Comparison of ENCODE assay signal across 9 cellular contexts in genomic region chr1:65812065-65812464, GRCh38. TPM values are rescaled to one million over a fixed set of nuclear protein-coding genes. Genes with fewer than 3 reads are reported as not detected.
DNase-seq lines count a peak whose midpoint lies in the region; ATAC-seq and TF ChIP-seq lines count a peak whose summit lies in the region.
"Had no signal": no experiment of that assay in that cellular context is flagged by ENCODE, and none has a peak within 500 bp of the region (broad histone marks: within the 10 kb centered on the region; RNA-seq: fewer than 3 reads in every experiment).

No MANE protein-coding gene starts in this region.

- H4K91ac ChIP-seq in H9 (ENCODE audit: insufficient read length, low read depth, low read length), result no peak overlapping the region

- no peaks in the 10 kb centered on the region for H3K27me3 ChIP-seq in H9 (ENCODE audit: insufficient read depth, low read length)
- H3K27me3 ChIP-seq in MG63, result no peaks in the 10 kb centered on the region
- no peaks in the 10 kb centered on the region for H3K27me3 ChIP-seq in foreskin keratinocyte

- H3K4me2 ChIP-seq in H9 (ENCODE audit: insufficient read depth, insufficient read length, low read length), result no peak overlapping the region

- TF ChIP-seq CTCF in H9 (conservative IDR thresholded peaks at IDR 0.05), result no peak
- no peak for TF ChIP-seq CTCF in foreskin keratinocyte (conservative IDR thresholded peaks at IDR 0.05)

- H3K27ac ChIP-seq in H9 (ENCODE audit: insufficient read length, low read depth, low read length) (no peak overlapping the region), foreskin keratinocyte (no peak overlapping the region)

- H3K36me3 Mint-ChIP-seq in H9 (ENCODE audit: insufficient read depth in 1 of 3, low read depth in 3 of 3), result no peaks in the 10 kb centered on the region
- H3K36me3 Mint-ChIP-seq in activated CD4-positive, alpha-beta T cell treated with anti-CD3 and anti-CD28 coated beads, Interleukin-2, amount 10 ng/mL, durations not matched to agents 7 days and 5 days (ENCODE audit: low read depth), result peaks cover 1% of the 10 kb centered on the region
- H3K36me3 Mint-ChIP-seq: brain had no signal

- POLR2A ChIA-PET in activated CD4-positive, alpha-beta T cell treated with anti-CD3 and anti-CD28 coated beads, Interleukin-2, amount 10 ng/mL, durations not matched to agents 7 days and 5 days (lab: Charles Lee), result interaction anchor here (0.7 kb wide), 2 partner anchors 19 to 418 kb away, joined by 4 read pairs; no protein-coding TSS in a partner anchor

- no peaks in the 10 kb centered on the region for H3K4me1 ChIP-seq in H9 (ENCODE audit: insufficient read depth, low read length)
- H3K4me1 ChIP-seq in foreskin keratinocyte, result no peaks in the 10 kb centered on the region

- H3K4ac ChIP-seq in H9 (ENCODE audit: low read depth, low read length), result no peak overlapping the region

- no peak overlapping the region for H2BK15ac ChIP-seq in H9 (ENCODE audit: low read depth, low read length)

- DNase-seq in NCI-H2081 (lab: John Stamatoyannopoulos, UW), result peak; percentile 39 to 80
- DNase-seq in NCI-H2081 treated with DMSO at 0.1 percent for 48 hours (lab: John Stamatoyannopoulos, UW), result no peak
- DNase-seq in H9, result no peak
- peak; percentile 84 for DNase-seq in MG63
- DNase-seq in activated CD4-positive, alpha-beta T cell treated with anti-CD3 and anti-CD28 coated beads, Interleukin-2, amount 10 ng/mL, durations not matched to agents 7 days and 5 days, result peak; percentile 74
- peak; percentile 14 to 51 for DNase-seq in foreskin keratinocyte
- DNase-seq in stimulated activated CD4-positive, alpha-beta T cell treated with anti-CD3 and anti-CD28 coated beads, Interleukin-12 subunit alpha, Interleukin-12 subunit beta, amount 100 ng/mL, for 48 hours (ENCODE audit: low read depth in 2 of 3, low spot score in 1 of 3), result peak; percentile 43 to 62 (median 52)
- no peak for DNase-seq in OCI-M2 (lab: John Stamatoyannopoulos, UW; ENCODE audit: unreplicated experiment)

- no peak overlapping the region for H2BK5ac ChIP-seq in H9 (ENCODE audit: insufficient read length, low read length)

- H3K9me3 ChIP-seq in H9 (ENCODE audit: control insufficient read depth, low read depth, low read length) (no peaks in the 10 kb centered on the region), MG63 (no peaks in the 10 kb centered on the region)

- H2BK20ac ChIP-seq in H9 (ENCODE audit: low read depth, low read length, poor library complexity, severe bottlenecking), result no peak overlapping the region

- H3K79me2 ChIP-seq in H9 (ENCODE audit: insufficient read depth, low read length), result no peaks in the 10 kb centered on the region

- CTCF ChIA-PET in activated CD4-positive, alpha-beta T cell treated with anti-CD3 and anti-CD28 coated beads, Interleukin-2, amount 10 ng/mL, durations not matched to agents 7 days and 5 days (lab: Charles Lee), result interaction anchor here (0.6 to 1.5 kb wide), 8 partner anchors 17 to 149 kb away, joined by 3 to 5 read pairs (median 3); no protein-coding TSS in a partner anchor

- no peak overlapping the region for H2BK12ac ChIP-seq in H9 (ENCODE audit: insufficient read length, low read depth, low read length)

- H3K14ac ChIP-seq in H9 (ENCODE audit: insufficient read depth, low read length), result no peak overlapping the region

- 0 out of 7 replicates have a peak overlapping the region, but pooled peaks of 1 of the 3 experiments have one; percentile 1 for H3K27ac Mint-ChIP-seq in H9
- H3K27ac Mint-ChIP-seq in activated CD4-positive, alpha-beta T cell treated with anti-CD3 and anti-CD28 coated beads, Interleukin-2, amount 10 ng/mL, durations not matched to agents 7 days and 5 days, result peak overlapping the region; percentile 85
- H3K27ac Mint-ChIP-seq: brain had no signal

- no peak overlapping the region for H2BK120ac ChIP-seq in H9 (ENCODE audit: low read depth, low read length, poor library complexity, severe bottlenecking)

- H2AK5ac ChIP-seq in H9 (ENCODE audit: insufficient read length, low read length), result no peak overlapping the region

- no peaks in the 10 kb centered on the region for H4K20me1 ChIP-seq in H9 (ENCODE audit: control insufficient read depth, insufficient read depth, insufficient read length)

- peaks cover 6 to 7% of the 10 kb centered on the region in 2 experiments for H3K4me1 Mint-ChIP-seq in H9
- peaks cover 19% of the 10 kb centered on the region for H3K4me1 Mint-ChIP-seq in activated CD4-positive, alpha-beta T cell treated with anti-CD3 and anti-CD28 coated beads, Interleukin-2, amount 10 ng/mL, durations not matched to agents 7 days and 5 days

- no peak overlapping the region for H4K8ac ChIP-seq in H9 (replicated peaks; ENCODE audit: insufficient read length, low read depth, low read length)

- H3K23me2 ChIP-seq in H9 (ENCODE audit: insufficient read length, low read depth, low read length, poor library complexity, severe bottlenecking), result no peaks in the 10 kb centered on the region

- H3K79me1 ChIP-seq in H9 (ENCODE audit: insufficient read depth, low read depth, low read length, poor library complexity, severe bottlenecking), result no peaks in the 10 kb centered on the region

- H3T11ph ChIP-seq in H9 (ENCODE audit: low read length), result no peak overlapping the region

- no peak overlapping the region for H3K23ac ChIP-seq in H9 (ENCODE audit: insufficient read length, low read depth, low read length)

- ATAC-seq in foreskin keratinocyte, result peak; percentile 84

- no peaks in the 10 kb centered on the region for H3K36me3 ChIP-seq in MG63

- H3K56ac ChIP-seq in H9 (ENCODE audit: insufficient read length, low read depth, low read length), result no peak overlapping the region

- no peaks in the 10 kb centered on the region for H3K27me3 Mint-ChIP-seq in H9 (ENCODE audit: low read depth)
- peaks cover 21% of the 10 kb centered on the region for H3K27me3 Mint-ChIP-seq in activated CD4-positive, alpha-beta T cell treated with anti-CD3 and anti-CD28 coated beads, Interleukin-2, amount 10 ng/mL, durations not matched to agents 7 days and 5 days
- H3K27me3 Mint-ChIP-seq: brain had no signal

- no peak overlapping the region for H3K4me3 Mint-ChIP-seq in H9
- no peak overlapping the region for H3K4me3 Mint-ChIP-seq in activated CD4-positive, alpha-beta T cell treated with anti-CD3 and anti-CD28 coated beads, Interleukin-2, amount 10 ng/mL, durations not matched to agents 7 days and 5 days

- no CpG with 5 or more reads among the region's 1 CpG for WGBS in H9 (ENCODE audit: extremely low coverage, insufficient read length, low lambda C conversion rate)

- peak overlapping the region; percentile 52 for H2AFZ ChIP-seq in H9 (ENCODE audit: low read length)

- H3K4me3 ChIP-seq in MG63, result peak overlapping the region; percentile 9; the same call in 1 of the 2 replicates

- no peak overlapping the region for H4K5ac ChIP-seq in H9 (ENCODE audit: insufficient read length, low read depth, low read length)

- H3K9me3 Mint-ChIP-seq in H9, result no peaks in the 10 kb centered on the region; a peak in 1 of 5 replicates
- peaks cover 4% of the 10 kb centered on the region for H3K9me3 Mint-ChIP-seq in activated CD4-positive, alpha-beta T cell treated with anti-CD3 and anti-CD28 coated beads, Interleukin-2, amount 10 ng/mL, durations not matched to agents 7 days and 5 days
- H3K9me3 Mint-ChIP-seq: brain had no signal

- no peak overlapping the region for H3K9ac ChIP-seq in H9 (ENCODE audit: extremely low read depth, insufficient read length, low read length)

- H3K18ac ChIP-seq in H9 (ENCODE audit: insufficient read length, low read depth, low read length), result no peak overlapping the region

RNA-seq across cellular contexts. Expression of gene PDE4B, which starts 19.4 kb away (rescaled TPM):
- 18.6 and 19.8 TPM in 2 replicates for total RNA-seq in H9 (2021)
- 1.8 TPM in 2 replicates for total RNA-seq in MG63 (2014; rRNA removed; shearing (Covaris generic); ENCODE audit: low replicate concordance)
- 10 to 100 TPM; 26.5 to 27.7 TPM for total RNA-seq in activated CD4-positive, alpha-beta T cell treated with anti-CD3 and anti-CD28 coated beads, Interleukin-2, amount 10 ng/mL, durations not matched to agents 7 days and 5 days
- not detected in 2 replicates for total RNA-seq in foreskin keratinocyte
- polyA plus RNA-seq in foreskin keratinocyte, result not detected in 2 replicates

Comparison
In these comparisons a context has a peak if more than half of its experiments do, and no peak if none do; other contexts are left out.
1. DNase-seq: peak in NCI-H2081 (2 of 2), MG63 (single experiment), activated CD4-positive, alpha-beta T cell treated with anti-CD3 and anti-CD28 coated beads, Interleukin-2, amount 10 ng/mL, durations not matched to agents 7 days and 5 days (single experiment), foreskin keratinocyte (2 of 2) and stimulated activated CD4-positive, alpha-beta T cell treated with anti-CD3 and anti-CD28 coated beads, Interleukin-12 subunit alpha, Interleukin-12 subunit beta, amount 100 ng/mL, for 48 hours (3 of 3); none in NCI-H2081 treated with DMSO at 0.1 percent for 48 hours (single experiment), H9 (single experiment) and OCI-M2 (single experiment).